ENCODE assay signal across 10 cellular contexts in the genomic region with DNA sequence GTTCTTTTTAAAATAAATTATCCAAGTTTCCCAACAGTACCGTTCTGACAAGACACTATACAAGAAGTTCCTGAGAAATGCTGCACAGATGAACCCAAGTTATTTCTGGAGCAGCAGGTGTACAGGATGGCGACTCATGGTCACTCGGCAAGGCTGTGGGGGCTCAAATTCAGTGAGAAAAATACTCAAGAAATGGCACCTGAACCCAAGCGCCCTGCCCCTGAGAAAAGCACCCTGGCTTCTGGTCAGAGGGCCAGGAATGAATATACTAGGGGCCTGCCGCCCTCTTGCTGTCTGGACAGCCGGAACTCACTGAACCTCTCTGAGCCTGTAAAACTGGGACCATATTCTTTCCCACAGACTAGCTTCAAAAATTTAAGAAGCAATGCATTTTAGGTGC. TPM values are rescaled to one million over a fixed set of nuclear protein-coding genes. Genes with fewer than 3 reads are reported as not detected.
A peak's percentile ranks its signal among the peaks of the same experiment; 100 is the strongest.
DNase-seq lines count a peak whose midpoint lies in the region; ATAC-seq, FAIRE-seq and TF ChIP-seq lines count a peak whose summit lies in the region.
"Had no signal": no experiment of that assay in that cellular context is flagged by ENCODE, and none has a peak within 500 bp of the region (broad histone marks: within the 10 kb centered on the region; RNA-seq: fewer than 3 reads in every experiment).

No MANE protein-coding gene starts in this region.

- FAIRE-seq in GM12878 (lab: Jason Lieb, UNC): no peak

- H2AFZ ChIP-seq in GM12878 (ENCODE audit: control insufficient read depth, low read depth, low read length): no peak overlapping the region; the same call in 1 of the 2 replicates

- H3K4me3 ChIP-seq in right cardiac atrium (ENCODE audit: low read length): peak overlapping the region; percentile 99
- peak overlapping the region; percentile 71 for H3K4me3 ChIP-seq in GM12878
- peak overlapping the region; percentile 62 for H3K4me3 ChIP-seq in mesodermal cell (ENCODE audit: extremely low read depth, insufficient read depth, low read length, poor library complexity, severe bottlenecking)
- peak overlapping the region; percentile 70 for H3K4me3 ChIP-seq in upper lobe of right lung

- peak in 1 of 3 experiments; percentile 19; a peak in 1 of 6 replicates for TF ChIP-seq CTCF in GM12878 (IDR thresholded peaks at IDR 0.05 in 2 of 3, conservative IDR thresholded peaks at IDR 0.05 in 1 of 3; ENCODE audit: control insufficient read depth in 2 of 3, extremely low read depth in 1 of 3, insufficient read depth in 1 of 3, low read depth in 3 of 3, low read length in 3 of 3)
- no peak for TF ChIP-seq CTCF in upper lobe of right lung (IDR thresholded peaks at IDR 0.05)

- H3K9me3 ChIP-seq in right cardiac atrium (ENCODE audit: control insufficient read depth, low read length) (no peaks in the 10 kb centered on the region), GM12878 (replicated peaks; ENCODE audit: control insufficient read depth, insufficient read depth, low read length) (no peaks in the 10 kb centered on the region), mesodermal cell (ENCODE audit: control insufficient read depth, low read length) (peaks cover 3% of the 10 kb centered on the region), upper lobe of right lung (no peaks in the 10 kb centered on the region)

- intact Hi-C loops in right cardiac atrium (cut with DNase I): loop anchor here in 2 of 4 donors (2.0 to 10.0 kb wide), 3 partner anchors 63 to 147 kb away; no protein-coding TSS in a partner anchor
- intact Hi-C loops in left ventricle myocardium superior (cut with micrococcal nuclease): loop anchor here (10.0 kb wide), 2 partner anchors 63 to 143 kb away; no protein-coding TSS in a partner anchor
- intact Hi-C loops in GM12878 (cut with micrococcal nuclease; ENCODE audit: unreplicated experiment): loop anchor here (2.0 to 10.0 kb wide), 5 partner anchors 13 to 343 kb away; a partner anchor contains a TSS
- intact Hi-C loops in upper lobe of right lung (cut with DNase I): loop anchor here (10.0 kb wide), 1 partner anchor 63 kb away; no protein-coding TSS in a partner anchor

- RAD21 ChIA-PET in GM12878 (lab: Charles Lee; ENCODE audit: unreplicated experiment): interaction anchor here (0.9 to 17.7 kb wide), 11 partner anchors 10 to 146 kb away, joined by 3 to 408 read pairs (median 29); no protein-coding TSS in a partner anchor

- TF ChIP-seq RAD21 in GM12878 (IDR thresholded peaks at IDR 0.05; ENCODE audit: insufficient read depth, low read depth, low read length): no peak

- peak overlapping the region; percentile 88 for H3K4me2 ChIP-seq in GM12878 (ENCODE audit: control insufficient read depth, insufficient read depth)

- H4K20me1 ChIP-seq in GM12878 (ENCODE audit: control insufficient read depth, insufficient read depth): no peaks in the 10 kb centered on the region

- peak overlapping the region; percentile 93 for H3K9ac ChIP-seq in GM12878 (ENCODE audit: control insufficient read depth, insufficient read depth, low read length)

- POLR2A ChIA-PET in GM12878 (lab: Charles Lee): interaction anchor here (1.0 to 17.4 kb wide), 10 partner anchors 11 to 159 kb away, joined by 3 to 291 read pairs (median 8); no protein-coding TSS in a partner anchor

- no peak for TF ChIP-seq EP300 in GM12878 (IDR thresholded peaks at IDR 0.05; ENCODE audit: borderline replicate concordance in 1 of 2, control insufficient read depth in 1 of 2, low read depth in 2 of 2, low read length in 2 of 2)

- peak in 1 of 3 donors; percentile 31 for DNase-seq in right cardiac atrium
- DNase-seq in left ventricle myocardium superior: no peak
- DNase-seq in GM12878 (ENCODE audit: low read depth, low spot score): no peak
- no peak for DNase-seq in upper lobe of right lung
- DNase-seq in SIG-M5 (lab: John Stamatoyannopoulos, UW): no peak
- DNase-seq in NCI-H1048 (lab: John Stamatoyannopoulos, UW): no peak
- DNase-seq: DMS79, T1000 had no signal

- H3K4me1 ChIP-seq in right cardiac atrium (ENCODE audit: control insufficient read depth, insufficient read depth, low read length) (peaks cover 22% of the 10 kb centered on the region), GM12878 (ENCODE audit: control insufficient read depth, insufficient read depth, low read length) (peaks cover 46% of the 10 kb centered on the region), mesodermal cell (ENCODE audit: control insufficient read depth, insufficient read depth, low read length, poor library complexity, severe bottlenecking) (peaks cover 38% of the 10 kb centered on the region), upper lobe of right lung (peaks cover 56% of the 10 kb centered on the region)

- SMC1A ChIA-PET in GM12878 (lab: Charles Lee; ENCODE audit: uncharacterized antibody, unreplicated experiment): interaction anchor here (1.2 to 21.2 kb wide), 11 partner anchors 12 to 147 kb away, joined by 3 to 535 read pairs (median 14); no protein-coding TSS in a partner anchor

- no peaks in the 10 kb centered on the region; a peak in 1 of 4 replicates for H3K36me3 ChIP-seq in GM12878 (ENCODE audit: control insufficient read depth in 2 of 2, insufficient read depth in 2 of 2, low read length in 1 of 2)
- peaks cover 12% of the 10 kb centered on the region for H3K36me3 ChIP-seq in mesodermal cell (ENCODE audit: control insufficient read depth, insufficient read depth, low read length)
- no peaks in the 10 kb centered on the region for H3K36me3 ChIP-seq in upper lobe of right lung

- no TSS peak for BruUV-seq in GM12878 (replicated peaks; lab: Mats Ljungman, UMichigan)

- WGBS in right cardiac atrium: 68% methylated on average over 6 of the region's 6 CpGs
- WGBS in GM12878 (ENCODE audit: insufficient coverage, insufficient replicate concordance, low lambda C conversion rate, missing lambda C conversion rate): 0% methylated on average over 6 of the region's 6 CpGs
- WGBS in mesodermal cell (ENCODE audit: insufficient coverage in 2 of 2), 2 experiments: 95 to 98% methylated on average over 3 to 4 of the region's 6 CpGs

- H3K27me3 ChIP-seq in right cardiac atrium (ENCODE audit: control insufficient read depth, insufficient read depth) (no peaks in the 10 kb centered on the region), GM12878 (replicated peaks in 1 of 2; ENCODE audit: control insufficient read depth in 2 of 2, insufficient read depth in 2 of 2, low read length in 1 of 2) (no peaks in the 10 kb centered on the region), upper lobe of right lung (no peaks in the 10 kb centered on the region)

- H3K27ac ChIP-seq in right cardiac atrium (ENCODE audit: low read length) (peak overlapping the region; percentile 2), GM12878 (ENCODE audit: control insufficient read depth, insufficient read depth) (peak overlapping the region; percentile 93), mesodermal cell (ENCODE audit: low read depth, low read length, severe bottlenecking) (no peak overlapping the region), upper lobe of right lung (peak overlapping the region; percentile 87)

- in situ Hi-C loops in GM12878 (cut with MboI): no loop called here

- H3K79me2 ChIP-seq in GM12878 (ENCODE audit: control insufficient read depth, insufficient read depth, low read length): peaks cover 65% of the 10 kb centered on the region

- TF ChIP-seq POLR2A in GM12878 (IDR thresholded peaks at IDR 0.05; ENCODE audit: low read depth, low read length): no peak

- no peak for ATAC-seq in right cardiac atrium
- ATAC-seq in left ventricle myocardium superior: no peak
- peak; percentile 2; the same call in 2 of the 3 replicates for ATAC-seq in GM12878
- ATAC-seq in upper lobe of right lung: no peak
- ATAC-seq in GM19351 (IDR thresholded peaks at IDR 0.05; ENCODE audit: unreplicated experiment): no peak

- CTCF ChIA-PET in GM12878 (lab: Yijun Ruan, JAX): interaction anchor here (1.0 to 17.1 kb wide), 19 partner anchors 11 to 235 kb away, joined by 3 to 197 read pairs (median 6); a partner anchor contains a TSS

TF ChIP-seq in GM12878, 131 proteins besides CTCF, POLR2A, EP300 and RAD21 (continues in another document):
- TF ChIP-seq TCF3 (IDR thresholded peaks at IDR 0.05; ENCODE audit: borderline replicate concordance, insufficient read depth, low read depth, low read length): 0 out of 2 replicates have a peak, but pooled peaks have one; percentile 29

RNA-seq across cellular contexts. Expression of a gene that starts 1.6 kb away (rescaled TPM):
- total RNA-seq in right cardiac atrium (100 to 1,000 TPM in 1 of 4 donors, 10 to 100 TPM in 3; 82.3 to 100 (median 93.0) TPM), left ventricle myocardium superior (156 TPM), GM12878 (2014; rRNA removed) (45.8 and 52.2 TPM in 2 replicates), GM12878 (2014; rRNA removed; fragmentation: Illumina TruSeq; extraction: Trizol) (34.8 and 39.6 TPM in 2 replicates), GM12878 (2021) (113 and 115 TPM in 2 replicates), upper lobe of right lung (144 TPM)
- polyA plus RNA-seq in right cardiac atrium (58.5 TPM), GM12878 (2011; rRNA removed) (42.9 and 63.9 TPM in 2 replicates), GM12878 (2014; fragmentation: Illumina TruSeq; extraction: Trizol) (35.7 and 53.4 TPM in 2 replicates), GM12878 (2014; fragmentation: Nextera tagmentation; extraction: Ambion mirVana) (under 1 TPM; 0.42 to 0.60 TPM), GM12878 (2014; rRNA removed) (73.7 and 83.1 TPM in 2 replicates), GM12878 (2016; fragmentation: Nextera tagmentation; extraction: Ambion mirVana) (10 to 100 TPM; 10.7 to 12.2 TPM)
- 149 and 166 TPM in 2 replicates for total RNA-seq in GM12878 (2013; cell fraction: nucleolus; rRNA removed)
- polyA plus RNA-seq in GM12878 (2011; ENCODE audit: low read depth): 25.7 TPM
- 54.2 and 61.6 TPM in 2 replicates for polyA plus RNA-seq in GM12878 (2011; cell fraction: cytosol; rRNA removed)
- 95.7 and 113 TPM in 2 replicates for polyA plus RNA-seq in GM12878 (2011; cell fraction: nucleus; rRNA removed)
- polyA plus RNA-seq in GM12878 (2012): 56.2 and 57.9 TPM in 2 replicates
- polyA minus RNA-seq in GM12878 (2011; rRNA and poly(A)+ RNA removed): 44.3 and 62.2 TPM in 2 replicates
- polyA minus RNA-seq in GM12878 (2011; cell fraction: cytosol; rRNA and poly(A)+ RNA removed): 22.3 and 26.7 TPM in 2 replicates
- polyA minus RNA-seq in GM12878 (2011; cell fraction: nucleus; rRNA and poly(A)+ RNA removed): 23.0 and 40.7 TPM in 2 replicates
- 44.1 TPM for polyA plus RNA-seq in mesodermal cell (2013, experiment 1 of 2)
- 41.0 TPM for polyA plus RNA-seq in mesodermal cell (2013, experiment 2 of 2)
